ENCODE assay signal across 8 cellular contexts in genomic region chr17:64505320-64506200, GRCh38. TPM values are rescaled to one million over a fixed set of nuclear protein-coding genes. Genes with fewer than 3 reads are reported as not detected.
DNase-seq lines count a peak whose midpoint lies in the region; ATAC-seq and TF ChIP-seq lines count a peak whose summit lies in the region.

No MANE protein-coding gene starts in this region.

- ATAC-seq in GM19023 (IDR thresholded peaks at IDR 0.05; ENCODE audit: unreplicated experiment), result peak; percentile 22
- ATAC-seq in stimulated activated naive CD8-positive, alpha-beta T cell treated with anti-CD3 and anti-CD28 coated beads, Interleukin-15, Interleukin-2, amounts not matched to agents 100 U/mL and 50 U/mL, for 24 hours, result peak; percentile 25

- H3K27ac ChIP-seq in A673 (ENCODE audit: low read depth, low read length, poor library complexity, severe bottlenecking) (peak overlapping the region; percentile 99), neural cell (ENCODE audit: low read length) (peak overlapping the region; percentile 100)

- no TSS peak for BruUV-seq in A673 (replicated peaks; lab: Mats Ljungman, UMichigan)

- POLR2A ChIA-PET in A673 (lab: Charles Lee; ENCODE audit: low non-redundant PET), result interaction anchor here (0.5 to 1.2 kb wide), 5 partner anchors 9 to 1836 kb away, joined by 3 to 8 read pairs (median 3); partner anchors contain the start of gene POLG2

- peaks cover 10% of the 10 kb centered on the region for H3K4me1 ChIP-seq in A673 (ENCODE audit: insufficient read depth, low read length, poor library complexity, severe bottlenecking)

- TF ChIP-seq EP300 in neural cell (conservative IDR thresholded peaks at IDR 0.05; ENCODE audit: poor library complexity, severe bottlenecking), result peak; percentile 32

- peaks cover 64% of the 10 kb centered on the region for H3K36me3 ChIP-seq in A673 (ENCODE audit: insufficient read depth, low read length, poor library complexity, severe bottlenecking)
- H3K36me3 ChIP-seq in MG63, result peaks cover 73% of the 10 kb centered on the region
- peaks cover 21% of the 10 kb centered on the region for H3K36me3 ChIP-seq in neural cell (ENCODE audit: insufficient read depth, low read length)

- peak overlapping the region; percentile 100 for H3K9ac ChIP-seq in neural cell (ENCODE audit: low read length)

- TF ChIP-seq RAD21 in neural cell (conservative IDR thresholded peaks at IDR 0.05), result no peak

- no peaks in the 10 kb centered on the region for H3K27me3 ChIP-seq in A673 (replicated peaks; ENCODE audit: insufficient read depth, low read depth, low read length, poor library complexity)
- no peaks in the 10 kb centered on the region for H3K27me3 ChIP-seq in MG63
- H3K27me3 ChIP-seq in neural cell (ENCODE audit: insufficient read depth, low read depth, low read length), result no peaks in the 10 kb centered on the region

- DNase-seq in A673 (ENCODE audit: low spot score) (peak; percentile 90), MG63 (peak; percentile 84), SIG-M5 (lab: John Stamatoyannopoulos, UW) (peak; percentile 36), activated gamma-delta T cell treated with Interleukin-2 at 50 U/mL for 16 hours (peak; percentile 85), fibroblast of villous mesenchyme (ENCODE audit: low read depth) (peak; percentile 89)
- peak; percentile 82 for DNase-seq in stimulated activated naive CD8-positive, alpha-beta T cell treated with anti-CD3 and anti-CD28 coated beads, Interleukin-15, Interleukin-2, amounts not matched to agents 100 U/mL and 50 U/mL, for 24 hours

- no peak overlapping the region for H3K4me2 ChIP-seq in neural cell (ENCODE audit: low read length)

- peaks cover 20% of the 10 kb centered on the region for H4K20me1 ChIP-seq in neural cell (ENCODE audit: insufficient read depth)

- peaks cover 80% of the 10 kb centered on the region for H3K79me2 ChIP-seq in neural cell (replicated peaks; ENCODE audit: insufficient read depth, low read length)

- peaks cover 8% of the 10 kb centered on the region for H3F3A ChIP-seq in neural cell (ENCODE audit: insufficient read depth, low read length, poor library complexity, severe bottlenecking)

- CTCF ChIA-PET in A673 (lab: Charles Lee), result no interaction called here

- intact Hi-C loops in A673 (cut with micrococcal nuclease; ENCODE audit: unreplicated experiment), result loop anchor here (1.0 to 5.0 kb wide), 3 partner anchors 8 to 477 kb away; partner anchors contain the start of gene POLG2

- H3K9me3 ChIP-seq in A673 (ENCODE audit: low read depth, low read length, poor library complexity, severe bottlenecking) (no peaks in the 10 kb centered on the region), MG63 (no peaks in the 10 kb centered on the region), neural cell (ENCODE audit: low read length) (no peaks in the 10 kb centered on the region)

- peak overlapping the region; percentile 90 for H3K4me3 ChIP-seq in A673 (ENCODE audit: low read depth, low read length, poor library complexity, severe bottlenecking)
- peak overlapping the region; percentile 96 for H3K4me3 ChIP-seq in MG63
- peak overlapping the region; percentile 99 for H3K4me3 ChIP-seq in fibroblast of villous mesenchyme (ENCODE audit: low read depth, low read length)
- H3K4me3 ChIP-seq in neural cell (ENCODE audit: low read length), result peak overlapping the region; percentile 97

- TF ChIP-seq CTCF in A673 (conservative IDR thresholded peaks at IDR 0.05; ENCODE audit: low read depth, low read length) (no peak), fibroblast of villous mesenchyme (IDR thresholded peaks at IDR 0.05; ENCODE audit: insufficient read depth, low read depth, low read length) (no peak), neural cell (IDR thresholded peaks at IDR 0.05; ENCODE audit: poor library complexity, severe bottlenecking) (no peak)

- peak overlapping the region; percentile 47 for H2AFZ ChIP-seq in neural cell (ENCODE audit: low read depth, low read length)

- H3K9me2 ChIP-seq in neural cell (ENCODE audit: insufficient read depth, low read length), result no peaks in the 10 kb centered on the region

TF ChIP-seq in neural cell, 6 proteins besides CTCF, POLR2A, EP300 and RAD21:
- TF ChIP-seq MXI1 (conservative IDR thresholded peaks at IDR 0.05; ENCODE audit: poor library complexity, severe bottlenecking) (peak; percentile 66), POLR2AphosphoS5 (IDR thresholded peaks at IDR 0.05) (peak; percentile 87), SMC3 (conservative IDR thresholded peaks at IDR 0.05; ENCODE audit: poor library complexity) (no peak), REST (IDR thresholded peaks at IDR 0.05; ENCODE audit: borderline replicate concordance) (peak; percentile 82), TAF1 (IDR thresholded peaks at IDR 0.05; ENCODE audit: low read depth) (peak; percentile 86)

RNA-seq across cellular contexts. Expression of gene DDX5, which starts 0.5 kb away (rescaled TPM):
- 867 and 911 TPM in 2 replicates for total RNA-seq in A673 (2021)
- 420 and 1,383 TPM in 2 replicates for total RNA-seq in MG63 (2014; rRNA removed; shearing (Covaris generic); ENCODE audit: low replicate concordance)
- 335 and 361 TPM in 2 replicates for total RNA-seq in fibroblast of villous mesenchyme
- polyA plus RNA-seq in neural cell, result 1,789 and 2,358 TPM in 2 replicates
- polyA minus RNA-seq in neural cell, result 808 and 961 TPM in 2 replicates

RNA-seq across cellular contexts. Expression of gene CEP95, which starts 1.2 kb away (rescaled TPM):
- total RNA-seq in A673 (2021) (66.8 and 72.9 TPM in 2 replicates), fibroblast of villous mesenchyme (26.3 and 27.1 TPM in 2 replicates)
- total RNA-seq in MG63 (2014; rRNA removed; shearing (Covaris generic); ENCODE audit: low replicate concordance), result 9.1 and 17.7 TPM in 2 replicates
- 214 and 220 TPM in 2 replicates for polyA plus RNA-seq in neural cell
- polyA minus RNA-seq in neural cell, result 113 and 147 TPM in 2 replicates

RNA-seq across cellular contexts. Expression of gene POLG2, which starts 8.7 kb away (rescaled TPM):
- total RNA-seq in A673 (2021), result 25.6 and 31.5 TPM in 2 replicates
- 2.8 and 10.4 TPM in 2 replicates for total RNA-seq in MG63 (2014; rRNA removed; shearing (Covaris generic); ENCODE audit: low replicate concordance)
- 8.4 and 12.5 TPM in 2 replicates for total RNA-seq in fibroblast of villous mesenchyme
- polyA plus RNA-seq in neural cell, result 14.3 and 16.9 TPM in 2 replicates
- polyA minus RNA-seq in neural cell, result 12.6 and 13.6 TPM in 2 replicates

RNA-seq across cellular contexts. Expression of gene MILR1, which starts 56.6 kb away (rescaled TPM):
- not detected in 2 replicates for total RNA-seq in A673 (2021)
- 5.6 and 19.0 TPM in 2 replicates for total RNA-seq in MG63 (2014; rRNA removed; shearing (Covaris generic); ENCODE audit: low replicate concordance)
- total RNA-seq in fibroblast of villous mesenchyme, result 2.6 and 3.9 TPM in 2 replicates
- not detected in 2 replicates for polyA plus RNA-seq in neural cell
- not detected in 2 replicates for polyA minus RNA-seq in neural cell

Comparison
In these comparisons a context has a peak if more than half of its experiments do, and no peak if none do; other contexts are left out.
1. Peak in every context shown above with its lines: DNase-seq, ATAC-seq, H3K4me3 ChIP-seq and H3K27ac ChIP-seq.
2. DNase-seq: peak in every context shown above with its lines; median percentile 90 in A673; 89 in fibroblast of villous mesenchyme; 85 in activated gamma-delta T cell treated with Interleukin-2 at 50 U/mL for 16 hours; 84 in MG63; 82 in stimulated activated naive CD8-positive, alpha-beta T cell treated with anti-CD3 and anti-CD28 coated beads, Interleukin-15, Interleukin-2, amounts not matched to agents 100 U/mL and 50 U/mL, for 24 hours; 36 in SIG-M5.